In the genomic region with DNA sequence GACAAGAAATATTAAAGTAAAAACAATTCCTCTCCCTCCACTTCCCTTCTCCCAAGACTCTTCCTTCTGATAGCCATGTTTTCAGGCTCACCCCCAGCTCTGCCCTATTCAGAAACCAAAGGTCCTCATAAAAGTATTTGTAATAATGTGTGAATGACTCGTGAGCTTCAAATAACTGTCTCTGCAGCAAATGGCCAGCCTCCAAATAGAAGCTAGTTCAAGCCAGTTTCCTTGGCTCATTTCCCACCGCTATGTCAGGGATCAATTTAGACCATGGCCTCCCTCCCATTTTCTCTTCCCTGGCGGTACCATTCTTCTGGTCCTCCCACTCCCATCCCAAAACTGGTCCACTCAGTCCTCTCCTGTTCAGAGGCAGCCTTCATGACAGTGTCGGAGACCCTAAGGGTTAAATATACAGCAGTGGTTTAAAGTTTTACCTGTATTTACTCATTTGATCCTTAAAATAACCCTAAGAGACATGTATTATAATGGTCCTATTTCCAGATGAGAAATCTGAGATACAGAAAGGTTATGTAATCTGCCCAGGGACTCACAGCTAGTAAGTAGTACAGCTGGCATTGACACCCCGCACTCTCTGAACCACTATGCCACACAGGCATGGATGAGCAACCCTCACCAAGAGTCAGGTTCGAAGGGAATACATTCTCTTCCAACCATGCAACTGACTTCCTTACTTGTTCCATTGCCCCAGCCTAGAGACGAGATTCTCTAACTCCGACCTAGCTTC, we compare ENCODE assay signal across 20 cellular contexts. TPM values are rescaled to one million over a fixed set of nuclear protein-coding genes. Genes with fewer than 3 reads are reported as not detected.
DNase-seq lines count a peak whose midpoint lies in the region; ATAC-seq and TF ChIP-seq lines count a peak whose summit lies in the region.
"Had no signal": no experiment of that assay in that cellular context is flagged by ENCODE, and none has a peak within 500 bp of the region (broad histone marks: within the 10 kb centered on the region; RNA-seq: fewer than 3 reads in every experiment).

No MANE protein-coding gene starts in this region.

- no peak overlapping the region for H3K4me3 Mint-ChIP-seq in activated B cell treated with CpG ODN at 0.5 μM for 24 hours
- H3K4me3 Mint-ChIP-seq in mesothelial cell of epicardium, result no peak overlapping the region
- H3K4me3 Mint-ChIP-seq in activated CD4-positive, alpha-beta memory T cell treated with anti-CD3 and anti-CD28 coated beads for 36 hours, result no peak overlapping the region
- H3K4me3 Mint-ChIP-seq: activated CD4-positive, alpha-beta T cell treated with anti-CD3 and anti-CD28 coated beads, Interleukin-2, amount 10 ng/mL, durations not matched to agents 24 days and 14 days had no signal

- no peak overlapping the region for H3K4ac ChIP-seq in IMR-90 (ENCODE audit: low read depth, low read length)

- no peak overlapping the region for H2BK20ac ChIP-seq in IMR-90 (ENCODE audit: low read depth, low read length)

- H3K4me1 ChIP-seq in IMR-90 (ENCODE audit: control insufficient read depth, insufficient read depth, low read length) (peaks cover 4% of the 10 kb centered on the region; the same call in 1 of the 2 replicates), colonic mucosa (no peaks in the 10 kb centered on the region)
- H3K4me1 ChIP-seq: BE2C, HAP-1, sigmoid colon had no signal

- H2AFZ ChIP-seq in IMR-90 (replicated peaks; ENCODE audit: low read length, poor library complexity), result no peak overlapping the region

- H2AK9ac ChIP-seq in IMR-90 (replicated peaks; ENCODE audit: low read depth, low read length, poor library complexity), result no peak overlapping the region

- in situ Hi-C loops in IMR-90 (cut with MboI; ENCODE audit: low sequenced_read_pairs), result no loop called here

- H3K36me3 ChIP-seq in IMR-90 (ENCODE audit: control insufficient read depth, insufficient read depth, low read length) (no peaks in the 10 kb centered on the region), colonic mucosa (no peaks in the 10 kb centered on the region)
- H3K36me3 ChIP-seq: BE2C, HAP-1, sigmoid colon had no signal

- H4K5ac ChIP-seq in IMR-90 (ENCODE audit: low read depth, low read length), result no peak overlapping the region

- no peaks in the 10 kb centered on the region for H3K27me3 Mint-ChIP-seq in activated B cell treated with CpG ODN at 0.5 μM for 24 hours
- H3K27me3 Mint-ChIP-seq in mesothelial cell of epicardium (ENCODE audit: low read depth), result no peaks in the 10 kb centered on the region
- peaks cover 2% of the 10 kb centered on the region for H3K27me3 Mint-ChIP-seq in activated CD4-positive, alpha-beta memory T cell treated with anti-CD3 and anti-CD28 coated beads for 36 hours

- H3K18ac ChIP-seq in IMR-90 (ENCODE audit: low read depth, low read length), result no peak overlapping the region

- H4K8ac ChIP-seq in IMR-90 (ENCODE audit: low read depth in 2 of 2, low read length in 2 of 2), result no peak overlapping the region

- H2BK5ac ChIP-seq in IMR-90 (ENCODE audit: low read depth, low read length, poor library complexity, severe bottlenecking), result no peak overlapping the region

- POLR2A ChIA-PET in IMR-90 (lab: Charles Lee; ENCODE audit: unreplicated experiment), result no interaction called here
- POLR2A ChIA-PET in activated B cell treated with CpG ODN at 0.5 μM for 24 hours (lab: Charles Lee), result no interaction called here
- POLR2A ChIA-PET in activated CD4-positive, alpha-beta memory T cell treated with anti-CD3 and anti-CD28 coated beads for 36 hours (lab: Charles Lee), result no interaction called here

- no peak for TF ChIP-seq RAD21 in IMR-90 (IDR thresholded peaks at IDR 0.05; ENCODE audit: low read length)

- H3K56ac ChIP-seq in IMR-90 (ENCODE audit: extremely low read depth, insufficient read depth, low read length), result no peak overlapping the region

- H3K9ac ChIP-seq in IMR-90 (ENCODE audit: low read depth, low read length), result no peak overlapping the region
- no peak overlapping the region for H3K9ac ChIP-seq in colonic mucosa (ENCODE audit: low read depth in 2 of 2, low read length in 2 of 2)

- no peak overlapping the region for H3K14ac ChIP-seq in IMR-90 (replicated peaks; ENCODE audit: low read depth, low read length)

- intact Hi-C loops in IMR-90 (cut with micrococcal nuclease), result no loop called here
- intact Hi-C loops in activated B cell treated with CpG ODN at 0.5 μM for 24 hours (cut with micrococcal nuclease), result loop anchor here (2.0 to 5.0 kb wide), 2 partner anchors 115 to 188 kb away; no protein-coding TSS in a partner anchor
- intact Hi-C loops in activated CD4-positive, alpha-beta memory T cell treated with anti-CD3 and anti-CD28 coated beads for 36 hours (cut with micrococcal nuclease), result no loop called here
- intact Hi-C loops in colonic mucosa (cut with DNase I), result no loop called here

- TF ChIP-seq CTCF in IMR-90 (conservative IDR thresholded peaks at IDR 0.05; ENCODE audit: low read depth, low read length) (no peak), activated B cell treated with CpG ODN at 0.5 μM for 24 hours (IDR thresholded peaks at IDR 0.05) (no peak), mesothelial cell of epicardium (IDR thresholded peaks at IDR 0.05; ENCODE audit: unreplicated experiment) (no peak), colonic mucosa (IDR thresholded peaks at IDR 0.05) (no peak)

- H3K23ac ChIP-seq in IMR-90 (ENCODE audit: low read depth, low read length), result no peak overlapping the region

- 77% methylated on average over 5 of the region's 8 CpGs; no CpG with 5 or more reads in 1 of the 2 experiments for WGBS in IMR-90 (ENCODE audit: extremely low coverage in 2 of 2, insufficient read length in 1 of 2), 2 experiments

- H3K27me3 ChIP-seq in IMR-90 (ENCODE audit: control insufficient read depth, insufficient read depth, low read length) (no peaks in the 10 kb centered on the region), colonic mucosa (no peaks in the 10 kb centered on the region)
- H3K27me3 ChIP-seq: BE2C, sigmoid colon had no signal

- no peak overlapping the region for H2AK5ac ChIP-seq in IMR-90 (ENCODE audit: low read depth, low read length)

- CTCF ChIA-PET in IMR-90 (lab: Yijun Ruan, JAX), result interaction anchor here (1.0 kb wide), 1 partner anchor 462 kb away, joined by 3 read pairs; no protein-coding TSS in a partner anchor
- CTCF ChIA-PET in activated B cell treated with CpG ODN at 0.5 μM for 24 hours (lab: Charles Lee), result interaction anchor here (0.6 kb wide), 1 partner anchor 9 kb away, joined by 3 read pairs; no protein-coding TSS in a partner anchor
- CTCF ChIA-PET in activated CD4-positive, alpha-beta memory T cell treated with anti-CD3 and anti-CD28 coated beads for 36 hours (lab: Charles Lee), result no interaction called here

- H4K20me1 ChIP-seq in IMR-90 (ENCODE audit: insufficient read depth, low read length), result no peaks in the 10 kb centered on the region

- H3K4me1 Mint-ChIP-seq in activated B cell treated with CpG ODN at 0.5 μM for 24 hours (peaks cover 44% of the 10 kb centered on the region), mesothelial cell of epicardium (peaks cover 23% of the 10 kb centered on the region)
- H3K4me1 Mint-ChIP-seq in activated CD4-positive, alpha-beta memory T cell treated with anti-CD3 and anti-CD28 coated beads for 36 hours (ENCODE audit: low read depth), result no peaks in the 10 kb centered on the region

- peak; percentile 46 for DNase-seq in IMR-90
- no peak for DNase-seq in activated B cell treated with CpG ODN at 0.5 μM for 24 hours
- DNase-seq in mesothelial cell of epicardium (ENCODE audit: low spot score in 2 of 2, unreplicated experiment in 2 of 2), result no peak
- no peak for DNase-seq in activated CD4-positive, alpha-beta memory T cell treated with anti-CD3 and anti-CD28 coated beads for 36 hours
- no peak for DNase-seq in colonic mucosa
- DNase-seq: activated CD4-positive, alpha-beta T cell treated with anti-CD3 and anti-CD28 coated beads, Interleukin-2, amount 10 ng/mL, durations not matched to agents 24 days and 14 days; activated CD8-positive, alpha-beta memory T cell treated with anti-CD3 and anti-CD28 coated beads, Interleukin-2, amount 50 U/mL, for 48 hours; activated gamma-delta T cell treated with Interleukin-2 at 50 U/mL for 16 hours; BE2C; NCI-H1105 treated with DMSO at 0.1 percent for 48 hours; PC-3; sigmoid colon; stimulated activated CD4-positive, alpha-beta T cell treated with anti-CD3 and anti-CD28 coated beads, Interleukin-2, amount 100 ng/mL, for 48 hours; T-helper 9 cell had no signal

- dilution Hi-C loops in IMR-90 (cut with HindIII; ENCODE audit: low sequenced_read_pairs, unreplicated experiment), result no loop called here

- no peak for TF ChIP-seq POLR2A in IMR-90 (IDR thresholded peaks at IDR 0.05; ENCODE audit: low read depth, low read length)

- no peaks in the 10 kb centered on the region for H3K79me1 ChIP-seq in IMR-90 (ENCODE audit: low read depth in 1 of 2, low read length in 2 of 2)

- ATAC-seq in IMR-90 (ENCODE audit: low read depth) (no peak), activated B cell treated with CpG ODN at 0.5 μM for 24 hours (ENCODE audit: low read depth) (no peak), HG03039 (IDR thresholded peaks at IDR 0.05; ENCODE audit: unreplicated experiment) (no peak)
- ATAC-seq: left lobe of liver, PC-3 had no signal

- BruUV-seq in IMR-90 (replicated peaks; lab: Mats Ljungman, UMichigan), result no TSS peak

- 0 out of 2 replicates have a peak, but pooled peaks cover 4% of the 10 kb centered on the region for H3K9me1 ChIP-seq in IMR-90 (ENCODE audit: insufficient read depth, low read length)

- H3K27ac ChIP-seq in IMR-90 (ENCODE audit: insufficient read depth, low read length) (no peak overlapping the region), temporal lobe (ENCODE audit: low read depth, low read length) (peak overlapping the region; percentile 27), colonic mucosa (no peak overlapping the region)
- H3K27ac ChIP-seq: SK-N-MC had no signal

- no peak overlapping the region for H3K4me2 ChIP-seq in IMR-90 (ENCODE audit: low read depth, low read length)

- H4K91ac ChIP-seq in IMR-90 (ENCODE audit: insufficient read depth, low read depth, low read length), result no peak overlapping the region

- peak overlapping the region; percentile 28; the same call in 1 of the 3 replicates for H2BK15ac ChIP-seq in IMR-90 (ENCODE audit: low read depth, low read length)

- H2BK120ac ChIP-seq in IMR-90 (ENCODE audit: low read depth, low read length), result no peak overlapping the region

- no peaks in the 10 kb centered on the region for H3K36me3 Mint-ChIP-seq in activated B cell treated with CpG ODN at 0.5 μM for 24 hours (ENCODE audit: low read depth)
- H3K36me3 Mint-ChIP-seq in mesothelial cell of epicardium, result no peaks in the 10 kb centered on the region
- no peaks in the 10 kb centered on the region for H3K36me3 Mint-ChIP-seq in activated CD4-positive, alpha-beta memory T cell treated with anti-CD3 and anti-CD28 coated beads for 36 hours

- H3K9me3 Mint-ChIP-seq in activated B cell treated with CpG ODN at 0.5 μM for 24 hours, result no peaks in the 10 kb centered on the region
- peaks cover 3% of the 10 kb centered on the region for H3K9me3 Mint-ChIP-seq in mesothelial cell of epicardium
- H3K9me3 Mint-ChIP-seq in activated CD4-positive, alpha-beta memory T cell treated with anti-CD3 and anti-CD28 coated beads for 36 hours, result no peaks in the 10 kb centered on the region
- H3K9me3 Mint-ChIP-seq: activated CD4-positive, alpha-beta T cell treated with anti-CD3 and anti-CD28 coated beads, Interleukin-2, amount 10 ng/mL, durations not matched to agents 24 days and 14 days had no signal

- no peaks in the 10 kb centered on the region for H3K9me3 ChIP-seq in IMR-90 (ENCODE audit: control insufficient read depth, insufficient read depth, low read length)
- no peaks in the 10 kb centered on the region for H3K9me3 ChIP-seq in colonic mucosa
- H3K9me3 ChIP-seq: BE2C, HAP-1, sigmoid colon had no signal

- H3K27ac Mint-ChIP-seq in activated B cell treated with CpG ODN at 0.5 μM for 24 hours (peak overlapping the region; percentile 90), mesothelial cell of epicardium (peak overlapping the region; percentile 39)
- no peak overlapping the region for H3K27ac Mint-ChIP-seq in activated CD4-positive, alpha-beta memory T cell treated with anti-CD3 and anti-CD28 coated beads for 36 hours
- H3K27ac Mint-ChIP-seq: activated CD4-positive, alpha-beta T cell treated with anti-CD3 and anti-CD28 coated beads, Interleukin-2, amount 10 ng/mL, durations not matched to agents 24 days and 14 days had no signal

- H3K4me3 ChIP-seq in IMR-90 (ENCODE audit: insufficient read depth, low read depth, low read length), result no peak overlapping the region
- no peak overlapping the region for H3K4me3 ChIP-seq in colonic mucosa
- H3K4me3 ChIP-seq: HAP-1, sigmoid colon, SK-N-MC had no signal

RNA-seq across cellular contexts. Expression of gene GAS7, which starts 42.9 kb away (rescaled TPM):
- 5.0 and 6.4 TPM in 2 replicates for total RNA-seq in IMR-90 (2012; rRNA removed)
- 4.1 and 4.6 TPM in 2 replicates for polyA plus RNA-seq in IMR-90 (2012; rRNA removed)
- 2.3 and 4.1 TPM in 2 replicates for polyA plus RNA-seq in IMR-90 (2012; cell fraction: cytosol; rRNA removed)
- polyA plus RNA-seq in IMR-90 (2012; cell fraction: nucleus; rRNA removed; ENCODE audit: low replicate concordance), result 3.2 and 5.9 TPM in 2 replicates
- 39.8 and 44.2 TPM in 2 replicates for total RNA-seq in activated B cell treated with CpG ODN at 0.5 μM for 24 hours
- total RNA-seq in mesothelial cell of epicardium, result 41.0 to 47.7 TPM (median 44.0 TPM) in 3 replicates
- total RNA-seq in temporal lobe, result 78.9 TPM
- under 1 TPM; 0.24 to 0.26 TPM for total RNA-seq in activated CD4-positive, alpha-beta memory T cell treated with anti-CD3 and anti-CD28 coated beads for 36 hours
- total RNA-seq in colonic mucosa, result 10 to 100 TPM in 1 of 2 donors, 1 to 10 TPM in 1; 4.7 to 17.0 TPM
- total RNA-seq: endothelial cell of umbilical vein, PC-3 had no signal
- polyA plus RNA-seq: endothelial cell of umbilical vein had no signal
